Comparison of ENCODE assay signal across 26 cellular contexts in the genomic region with DNA sequence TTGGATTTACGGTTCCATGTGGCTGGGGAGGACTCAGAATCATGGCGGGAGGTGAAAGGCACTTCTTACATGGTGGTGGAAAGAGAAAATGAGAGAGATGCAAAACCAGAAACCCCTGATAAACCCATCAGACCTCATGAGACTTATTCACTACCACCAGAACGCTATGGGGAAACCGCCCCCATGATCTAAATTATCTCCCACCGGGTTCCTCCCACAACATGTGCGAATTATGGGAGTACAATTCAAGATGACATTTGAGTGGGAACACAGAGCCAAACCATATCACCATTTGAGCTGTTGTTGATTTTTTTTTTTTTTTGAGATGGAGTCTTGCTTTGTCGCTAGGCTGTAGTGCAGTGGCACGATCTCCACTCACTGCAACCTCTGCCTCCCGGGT.
"Had no signal": no experiment of that assay in that cellular context is flagged by ENCODE, and none has a peak within 500 bp of the region (broad histone marks: within the 10 kb centered on the region; RNA-seq: fewer than 3 reads in every experiment).

No MANE protein-coding gene starts in this region.

- H3K9me3 ChIP-seq: ovary, psoas muscle, right lobe of liver, sigmoid colon, suprapubic skin, testis, tibial artery, upper lobe of left lung, vagina had no signal

- DNase-seq: natural killer cell; occipital lobe; ovary; psoas muscle; sigmoid colon; stimulated activated CD4-positive, alpha-beta T cell treated with anti-CD3 and anti-CD28 coated beads, Interleukin-15, amount 100 ng/mL, for 24 hours; stimulated activated CD4-positive, alpha-beta T cell treated with anti-CD3 and anti-CD28 coated beads, Interleukin-2, amount 100 ng/mL, for 24 hours; stimulated activated CD4-positive, alpha-beta T cell treated with anti-CD3 and anti-CD28 coated beads, Interleukin-2, amount 100 ng/mL, for 48 hours; stimulated activated CD4-positive, alpha-beta T cell treated with anti-CD3 and anti-CD28 coated beads, Interleukin-4, amount 100 ng/mL, for 24 hours; stimulated activated CD8-positive, alpha-beta memory T cell treated with anti-CD3 and anti-CD28 coated beads, Interleukin-4, amount 100 ng/mL, for 48 hours; stimulated activated naive CD4-positive, alpha-beta T cell; stimulated activated naive CD8-positive, alpha-beta T cell treated with anti-CD3 and anti-CD28 coated beads, Interleukin-15, amount 100 ng/mL, for 72 hours; stimulated activated naive CD8-positive, alpha-beta T cell treated with anti-CD3 and anti-CD28 coated beads, Interleukin-15, Interleukin-2, amounts not matched to agents 100 U/mL and 50 U/mL, for 24 hours; substantia nigra; testis; tibial artery; upper lobe of left lung had no signal

- H3K36me3 ChIP-seq: neural progenitor cell, ovary, right lobe of liver, sigmoid colon, suprapubic skin, tibial artery, upper lobe of left lung, vagina had no signal

- H3K4me1 ChIP-seq: neural progenitor cell, parathyroid adenoma had no signal

- H3K4me2 ChIP-seq: neural progenitor cell had no signal

- H2AFZ ChIP-seq: neural progenitor cell, parathyroid adenoma had no signal

- H3K27ac ChIP-seq: neural progenitor cell, ovary, parathyroid adenoma, sigmoid colon, suprapubic skin, testis, tibial artery, upper lobe of left lung, vagina had no signal

- H3K4me3 ChIP-seq: neural progenitor cell, ovary, psoas muscle, right lobe of liver, sigmoid colon, suprapubic skin, testis, tibial artery, upper lobe of left lung, vagina had no signal

- H3K9ac ChIP-seq: neural progenitor cell, parathyroid adenoma had no signal

- H3K27me3 ChIP-seq: neural progenitor cell, ovary, right lobe of liver, sigmoid colon, suprapubic skin, testis, tibial artery, upper lobe of left lung, vagina had no signal

- ATAC-seq: natural killer cell; psoas muscle; right cardiac atrium; stimulated activated memory B cell treated with anti-CD40 and anti-IgM and Interleukin-4, amounts not matched to agents 10 μg/mL and 1 μg/mL and 100 μg/mL, for 72 hours; stimulated activated naive CD8-positive, alpha-beta T cell treated with anti-CD3 and anti-CD28 coated beads, Interleukin-15, amount 100 ng/mL, for 72 hours; stimulated activated naive CD8-positive, alpha-beta T cell treated with anti-CD3 and anti-CD28 coated beads, Interleukin-15, Interleukin-2, amounts not matched to agents 100 U/mL and 50 U/mL, for 24 hours had no signal

- FAIRE-seq: small intestine, urothelium cell line had no signal
